Comparison of ENCODE assay signal across 16 cellular contexts in the genomic region with DNA sequence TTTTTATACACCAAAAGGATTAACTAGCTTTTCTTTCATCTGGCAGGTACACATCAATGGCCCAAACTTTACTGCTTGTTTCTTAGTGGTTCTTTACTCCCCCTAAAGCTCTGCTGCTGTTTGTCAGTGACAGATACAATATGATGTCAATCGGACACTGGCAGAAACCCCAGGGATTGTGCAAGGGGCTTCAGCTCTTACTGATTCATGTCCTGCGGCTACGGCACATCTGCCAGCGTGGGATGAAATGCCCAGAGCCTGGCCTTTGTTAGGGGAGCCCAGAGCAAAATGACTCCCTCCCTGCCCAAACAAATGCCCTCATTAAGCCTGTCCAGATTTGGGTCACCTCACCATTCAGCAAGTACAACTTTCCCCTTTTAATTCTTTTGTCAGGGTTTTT. TPM values are rescaled to one million over a fixed set of nuclear protein-coding genes. Genes with fewer than 3 reads are reported as not detected.
DNase-seq lines count a peak whose midpoint lies in the region; ATAC-seq and TF ChIP-seq lines count a peak whose summit lies in the region.
"Had no signal": no experiment of that assay in that cellular context is flagged by ENCODE, and none has a peak within 500 bp of the region (broad histone marks: within the 10 kb centered on the region; RNA-seq: fewer than 3 reads in every experiment).

No MANE protein-coding gene starts in this region.

- H3K79me2 ChIP-seq in SK-N-SH (ENCODE audit: insufficient read depth) = no peaks in the 10 kb centered on the region

- WGBS in SK-N-SH (ENCODE audit: low lambda C conversion rate) = 73% methylated on average over 4 of the region's 4 CpGs
- 61 to 81% methylated on average over 4 of the region's 4 CpGs for WGBS in lung, 2 donors

- no peak overlapping the region for H3K4me2 ChIP-seq in SK-N-SH

- no peaks in the 10 kb centered on the region for H3K9me2 ChIP-seq in SK-N-SH

- no peak overlapping the region for H3K27ac Mint-ChIP-seq in endothelial cell (ENCODE audit: unreplicated experiment)
- H3K27ac Mint-ChIP-seq: activated CD4-positive, alpha-beta T cell treated with anti-CD3 and anti-CD28 coated beads, Interleukin-2, amount 10 ng/mL, durations not matched to agents 24 days and 14 days; naive B cell; stimulated activated naive CD8-positive, alpha-beta T cell treated with anti-CD3 and anti-CD28 coated beads, Interleukin-15, amount 100 ng/mL, for 72 hours had no signal

- no peak for TF ChIP-seq RAD21 in SK-N-SH (IDR thresholded peaks at IDR 0.05; ENCODE audit: low read length)

- CTCF ChIA-PET in SK-N-SH (lab: Yijun Ruan, JAX) = interaction anchor here (0.6 to 1.9 kb wide), 3 partner anchors 8 to 254 kb away, joined by 3 to 6 read pairs (median 5); no protein-coding TSS in a partner anchor

- H3K27me3 ChIP-seq in SK-N-SH (ENCODE audit: insufficient read depth) = no peaks in the 10 kb centered on the region
- H3K27me3 ChIP-seq in lung (ENCODE audit: control insufficient read depth, insufficient read depth) = no peaks in the 10 kb centered on the region
- H3K27me3 ChIP-seq: adrenal gland, dorsolateral prefrontal cortex, sigmoid colon had no signal

- H4K20me1 ChIP-seq in SK-N-SH (ENCODE audit: insufficient read depth) = no peaks in the 10 kb centered on the region

- ATAC-seq in SK-N-SH treated with all-trans-retinoic acid at 6 μM for 48 hours (no peak), lung (ENCODE audit: insufficient read depth, low FRiP score) (no peak)
- ATAC-seq: stimulated activated naive CD8-positive, alpha-beta T cell treated with anti-CD3 and anti-CD28 coated beads, Interleukin-15, amount 100 ng/mL, for 72 hours had no signal

- DNase-seq in SK-N-SH = peak; percentile 37
- peak; percentile 47 for DNase-seq in ecto neural progenitor cell (ENCODE audit: low spot score)
- peak; percentile 48 for DNase-seq in lung (ENCODE audit: low spot score)
- no peak for DNase-seq in SHP77 treated with DMSO at 0.1 percent for 48 hours (lab: John Stamatoyannopoulos, UW)
- DNase-seq in NCI-H510A (lab: John Stamatoyannopoulos, UW) = no peak
- no peak for DNase-seq in endothelial cell (ENCODE audit: low spot score)
- DNase-seq in GM20000 (ENCODE audit: low spot score) = no peak
- DNase-seq: activated CD4-positive, alpha-beta T cell treated with anti-CD3 and anti-CD28 coated beads, Interleukin-2, amount 10 ng/mL, durations not matched to agents 24 days and 14 days; activated T-cell treated with anti-CD3 and anti-CD28 coated beads, Interleukin-2, amount 50 U/mL, for 1 hour; kidney; naive B cell; sigmoid colon; stimulated activated naive CD8-positive, alpha-beta T cell treated with anti-CD3 and anti-CD28 coated beads, Interleukin-15, amount 100 ng/mL, for 72 hours had no signal

- no peak for TF ChIP-seq EP300 in SK-N-SH (IDR thresholded peaks at IDR 0.05; ENCODE audit: borderline replicate concordance in 1 of 2, low read depth in 1 of 2, low read length in 1 of 2)

- POLR2A ChIA-PET in SK-N-SH (lab: Yijun Ruan, JAX) = interaction anchor here (0.6 kb wide), 1 partner anchor 25 kb away, joined by 3 read pairs; no protein-coding TSS in a partner anchor

- H3K9me3 Mint-ChIP-seq in endothelial cell (ENCODE audit: unreplicated experiment) = peaks cover 18% of the 10 kb centered on the region

- H3K4me1 ChIP-seq in SK-N-SH (ENCODE audit: control insufficient read depth in 1 of 2, insufficient read depth in 2 of 2, low read depth in 1 of 2, low read length in 1 of 2) = no peaks in the 10 kb centered on the region; a peak in 1 of 4 replicates
- H3K4me1 ChIP-seq in lung (ENCODE audit: control insufficient read depth in 2 of 2, insufficient read depth in 2 of 2, low read length in 2 of 2) = no peaks in the 10 kb centered on the region
- H3K4me1 ChIP-seq: adrenal gland, sigmoid colon had no signal

- peaks cover 79 to 83% of the 10 kb centered on the region in 2 experiments for H3K36me3 ChIP-seq in SK-N-SH (replicated peaks in 1 of 2; ENCODE audit: control insufficient read depth in 1 of 2, insufficient read depth in 2 of 2, low read length in 1 of 2)
- H3K36me3 ChIP-seq in lung (ENCODE audit: control insufficient read depth in 2 of 2, insufficient read depth in 2 of 2, low read length in 2 of 2) = peaks cover 26 to 40% of the 10 kb centered on the region in 2 donors

- no peak overlapping the region for H3K9ac ChIP-seq in SK-N-SH

- H3K36me3 Mint-ChIP-seq in endothelial cell (ENCODE audit: low read depth, unreplicated experiment) = peaks cover 62% of the 10 kb centered on the region

- H3K9me3 ChIP-seq in SK-N-SH = no peaks in the 10 kb centered on the region
- peaks cover 0 to 6% of the 10 kb centered on the region in 2 donors for H3K9me3 ChIP-seq in lung (ENCODE audit: control insufficient read depth in 2 of 2, insufficient read depth in 1 of 2, low read length in 1 of 2)

- H3F3A ChIP-seq in SK-N-SH (replicated peaks; ENCODE audit: insufficient read depth) = peaks cover 3% of the 10 kb centered on the region

- peaks cover 3% of the 10 kb centered on the region for H3K27me3 Mint-ChIP-seq in endothelial cell (ENCODE audit: unreplicated experiment)
- H3K27me3 Mint-ChIP-seq: activated CD4-positive, alpha-beta T cell treated with anti-CD3 and anti-CD28 coated beads, Interleukin-2, amount 10 ng/mL, durations not matched to agents 24 days and 14 days; naive B cell; stimulated activated naive CD8-positive, alpha-beta T cell treated with anti-CD3 and anti-CD28 coated beads, Interleukin-15, amount 100 ng/mL, for 72 hours had no signal

- no peak for TF ChIP-seq CTCF in SK-N-SH (IDR thresholded peaks at IDR 0.05)
- no peak for TF ChIP-seq CTCF in lung (IDR thresholded peaks at IDR 0.05; ENCODE audit: control extremely low read depth, extremely low read depth)
- TF ChIP-seq CTCF in endothelial cell (IDR thresholded peaks at IDR 0.05; ENCODE audit: unreplicated experiment) = no peak
- TF ChIP-seq CTCF in GM20000 (IDR thresholded peaks at IDR 0.05; ENCODE audit: extremely low read depth, missing control alignments) = no peak

- H3K4me3 Mint-ChIP-seq in endothelial cell (ENCODE audit: unreplicated experiment) = no peak overlapping the region
- H3K4me3 Mint-ChIP-seq: activated CD4-positive, alpha-beta T cell treated with anti-CD3 and anti-CD28 coated beads, Interleukin-2, amount 10 ng/mL, durations not matched to agents 24 days and 14 days; naive B cell; stimulated activated naive CD8-positive, alpha-beta T cell treated with anti-CD3 and anti-CD28 coated beads, Interleukin-15, amount 100 ng/mL, for 72 hours had no signal

- no peak overlapping the region for H2AFZ ChIP-seq in SK-N-SH (ENCODE audit: low read depth)

- no peaks in the 10 kb centered on the region for H3K4me1 Mint-ChIP-seq in endothelial cell (ENCODE audit: unreplicated experiment)
- H3K4me1 Mint-ChIP-seq: activated CD4-positive, alpha-beta T cell treated with anti-CD3 and anti-CD28 coated beads, Interleukin-2, amount 10 ng/mL, durations not matched to agents 24 days and 14 days; naive B cell; stimulated activated naive CD8-positive, alpha-beta T cell treated with anti-CD3 and anti-CD28 coated beads, Interleukin-15, amount 100 ng/mL, for 72 hours had no signal

- H3K27ac ChIP-seq in SK-N-SH (ENCODE audit: low read depth in 2 of 2, low read length in 1 of 2) (no peak overlapping the region), lung (ENCODE audit: low read depth in 1 of 2, low read length in 1 of 2) (no peak overlapping the region)
- H3K27ac ChIP-seq: adrenal gland, sigmoid colon had no signal

- H3K4me3 ChIP-seq in SK-N-SH (ENCODE audit: low read depth in 2 of 2, low read length in 1 of 2) (no peak overlapping the region), lung (no peak overlapping the region)
- H3K4me3 ChIP-seq: adrenal gland, sigmoid colon had no signal

TF ChIP-seq in SK-N-SH, 30 proteins besides CTCF, POLR2A, EP300 and RAD21 (continues in another document):
- TF ChIP-seq EZH2phosphoT487 (IDR thresholded peaks at IDR 0.05; ENCODE audit: borderline replicate concordance, low read depth) (no peak), FOXM1 (IDR thresholded peaks at IDR 0.05; ENCODE audit: low read depth) (no peak), POLR2AphosphoS5 (IDR thresholded peaks at IDR 0.05; ENCODE audit: low read depth, low read length) (no peak), MEF2A (IDR thresholded peaks at IDR 0.05; ENCODE audit: borderline replicate concordance, low read depth) (no peak), YY1 (IDR thresholded peaks at IDR 0.05; ENCODE audit: low read depth) (no peak)

TF ChIP-seq in SK-N-SH treated with all-trans-retinoic acid at 6 μM for 48 hours, 23 proteins besides CTCF, POLR2A, EP300 and RAD21 (continues in another document):
- TF ChIP-seq POU6F1 (CRISPR knock-in tag; IDR thresholded peaks at IDR 0.05; ENCODE audit: borderline replicate concordance, low read depth) = no peak
- no peak for TF ChIP-seq ZC3H10 (CRISPR knock-in tag; IDR thresholded peaks at IDR 0.05)
- no peak for TF ChIP-seq ZNF70 (CRISPR knock-in tag; IDR thresholded peaks at IDR 0.05)
- no peak for TF ChIP-seq ZFP30 (CRISPR knock-in tag; IDR thresholded peaks at IDR 0.05)
- TF ChIP-seq CSRNP3 (CRISPR knock-in tag; IDR thresholded peaks at IDR 0.05) = no peak

RNA-seq across cellular contexts. Expression of gene SRP14, which starts 28.3 kb away (rescaled TPM):
- polyA plus RNA-seq in SK-N-SH (2012; rRNA removed) = 489 and 501 TPM in 2 replicates
- 524 and 758 TPM in 2 replicates for polyA plus RNA-seq in SK-N-SH (2012; cell fraction: cytosol; rRNA removed)
- 94.9 and 167 TPM in 2 replicates for polyA plus RNA-seq in SK-N-SH (2012; cell fraction: nucleus; rRNA removed)
- 100 to 1,000 TPM; 136 to 289 TPM for total RNA-seq in lung
- polyA plus RNA-seq in lung = 100 to 1,000 TPM; 256 to 421 TPM
- 235 TPM for total RNA-seq in endothelial cell (ENCODE audit: unreplicated experiment)

Comparison
In these comparisons a context has a peak if more than half of its experiments do, and no peak if none do; other contexts are left out.
1. DNase-seq: peak in SK-N-SH (single experiment), ecto neural progenitor cell (single experiment) and lung (single experiment); none in SHP77 treated with DMSO at 0.1 percent for 48 hours (single experiment), NCI-H510A (single experiment), endothelial cell (single experiment) and GM20000 (single experiment).